10 cellular contexts compared by ENCODE assay signal in the genomic region with DNA sequence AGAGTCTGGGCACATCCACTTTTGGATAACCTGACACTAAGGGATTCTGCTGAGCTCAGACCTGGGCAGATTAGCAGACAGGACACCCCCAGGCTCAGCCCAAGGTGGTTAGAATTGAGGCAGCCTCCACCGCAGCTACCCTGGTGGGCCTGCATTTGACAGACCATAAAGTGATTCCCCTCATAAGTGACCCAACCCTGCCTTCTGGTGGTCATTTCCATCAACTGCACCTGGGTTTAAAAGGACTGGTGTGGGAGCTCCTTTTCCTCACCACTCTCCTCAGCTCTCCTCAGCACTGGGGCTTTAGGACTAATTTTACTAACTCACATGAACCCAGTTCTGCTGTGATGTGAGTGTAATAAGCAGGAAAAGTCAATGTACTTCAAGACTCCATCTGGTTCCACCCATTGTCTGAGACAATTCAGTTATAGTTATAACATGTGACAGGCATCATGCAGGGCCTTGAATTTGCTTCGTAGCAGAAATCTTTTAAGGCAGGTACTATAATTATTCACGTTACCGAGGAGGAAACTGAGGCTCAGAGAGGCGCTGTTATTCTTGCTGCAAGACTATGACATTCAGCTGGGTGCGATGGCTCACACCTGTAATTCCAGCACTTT. TPM values are rescaled to one million over a fixed set of nuclear protein-coding genes. Genes with fewer than 3 reads are reported as not detected.
DNase-seq lines count a peak whose midpoint lies in the region; ATAC-seq and TF ChIP-seq lines count a peak whose summit lies in the region.
"Had no signal": no experiment of that assay in that cellular context is flagged by ENCODE, and none has a peak within 500 bp of the region (broad histone marks: within the 10 kb centered on the region; RNA-seq: fewer than 3 reads in every experiment).

No MANE protein-coding gene starts in this region.

- BruUV-seq in MCF 10A (replicated peaks; lab: Mats Ljungman, UMichigan): no TSS peak

- H3K9me3 Mint-ChIP-seq in MCF 10A (ENCODE audit: unreplicated experiment): no peaks in the 10 kb centered on the region
- H3K9me3 Mint-ChIP-seq: naive B cell, T-cell had no signal

- H3K27ac Mint-ChIP-seq in MCF 10A (ENCODE audit: low read depth, unreplicated experiment): no peak overlapping the region
- H3K27ac Mint-ChIP-seq: T-cell had no signal

- no peaks in the 10 kb centered on the region for H3K27me3 Mint-ChIP-seq in MCF 10A (ENCODE audit: insufficient read depth, unreplicated experiment)

- peaks cover 23% of the 10 kb centered on the region for H3K4me1 Mint-ChIP-seq in MCF 10A (ENCODE audit: insufficient read depth, unreplicated experiment)
- H3K4me1 Mint-ChIP-seq: T-cell had no signal

- H3K4me3 ChIP-seq in kidney epithelial cell (ENCODE audit: low read depth, low read length) (no peak overlapping the region), thyroid gland (replicated peaks in 1 of 3) (no peak overlapping the region)

- H3K9me3 ChIP-seq in thyroid gland: no peaks in the 10 kb centered on the region

- no peaks in the 10 kb centered on the region for H3K36me3 ChIP-seq in kidney epithelial cell (ENCODE audit: control insufficient read depth, insufficient read depth, low read length)
- no peaks in the 10 kb centered on the region for H3K36me3 ChIP-seq in thyroid gland

- 63 to 71% methylated on average over 6 of the region's 6 CpGs for WGBS in thyroid gland, 2 donors

- POLR2A ChIA-PET in MCF 10A (lab: Yijun Ruan, JAX): interaction anchor here (1.2 kb wide), 1 partner anchor 282 kb away, joined by 3 read pairs; no protein-coding TSS in a partner anchor

- peak; percentile 36 for DNase-seq in CD1c-positive myeloid dendritic cell (ENCODE audit: extremely low spot score)
- DNase-seq in GM13977 (ENCODE audit: low spot score): peak; percentile 67
- peak; percentile 46 for DNase-seq in NCI-H226
- peak; percentile 54 for DNase-seq in MCF 10A (ENCODE audit: unreplicated experiment)
- DNase-seq in kidney epithelial cell (ENCODE audit: low read depth): no peak
- peak; percentile 42 for DNase-seq in thyroid gland
- DNase-seq in DMS153 (lab: John Stamatoyannopoulos, UW): no peak
- DNase-seq: naive B cell had no signal

- no peak for ATAC-seq in GM21576 (IDR thresholded peaks at IDR 0.05; ENCODE audit: unreplicated experiment)
- ATAC-seq: T-cell had no signal

- no peaks in the 10 kb centered on the region for H3K36me3 Mint-ChIP-seq in MCF 10A (ENCODE audit: insufficient read depth, unreplicated experiment)
- H3K36me3 Mint-ChIP-seq: naive B cell, T-cell had no signal

- H3K4me3 Mint-ChIP-seq in MCF 10A (ENCODE audit: unreplicated experiment): no peak overlapping the region
- H3K4me3 Mint-ChIP-seq: naive B cell, T-cell had no signal

- intact Hi-C loops in MCF 10A (cut with micrococcal nuclease) (loop anchor here (1.0 kb wide), 4 partner anchors 287 to 690 kb away; no protein-coding TSS in a partner anchor), thyroid gland (cut with DNase I) (no loop called here)

- no peaks in the 10 kb centered on the region for H3K27me3 ChIP-seq in kidney epithelial cell (ENCODE audit: control insufficient read depth, insufficient read depth, low read length)
- no peaks in the 10 kb centered on the region for H3K27me3 ChIP-seq in thyroid gland

- CTCF ChIA-PET in MCF 10A (lab: Yijun Ruan, JAX): interaction anchor here (0.5 to 14.5 kb wide), 32 partner anchors 8 to 1324 kb away, joined by 3 to 337 read pairs (median 4); no protein-coding TSS in a partner anchor

- TF ChIP-seq CTCF in GM13977 (IDR thresholded peaks at IDR 0.05; ENCODE audit: extremely low read depth, insufficient read depth, missing control alignments): peak; percentile 86
- peak; percentile 78 for TF ChIP-seq CTCF in MCF 10A (IDR thresholded peaks at IDR 0.05; ENCODE audit: unreplicated experiment)
- TF ChIP-seq CTCF in kidney epithelial cell (IDR thresholded peaks at IDR 0.05; ENCODE audit: insufficient read depth, low read length, poor library complexity, severe bottlenecking): peak; percentile 82
- peak; percentile 48 to 82 (median 62) for TF ChIP-seq CTCF in thyroid gland (IDR thresholded peaks at IDR 0.05)

- no peak for TF ChIP-seq POLR2A in thyroid gland (IDR thresholded peaks at IDR 0.05)

- no peak overlapping the region for H3K27ac ChIP-seq in thyroid gland

- in situ Hi-C loops in GM13977 (cut with MboI; ENCODE audit: low pct_unique_long_range_greater_than_20kb, low sequenced_read_pairs, unreplicated experiment): loop anchor here (25.0 kb wide), 2 partner anchors 277 to 652 kb away; no protein-coding TSS in a partner anchor

- peaks cover 0 to 4% of the 10 kb centered on the region in 2 donors for H3K4me1 ChIP-seq in thyroid gland

RNA-seq across cellular contexts. Expression of a gene that starts 42.5 kb away (rescaled TPM):
- total RNA-seq in MCF 10A (2022) (1.4 and 2.1 TPM in 2 replicates), kidney epithelial cell (0.33 and 0.41 TPM in 2 replicates), thyroid gland (1 to 10 TPM; 3.3 to 5.4 (median 3.5) TPM)

Comparison
In these comparisons a context has a peak if more than half of its experiments do, and no peak if none do; other contexts are left out.
1. DNase-seq: peak in CD1c-positive myeloid dendritic cell (single experiment), GM13977 (single experiment), NCI-H226 (single experiment), MCF 10A (single experiment) and thyroid gland (2 of 2); none in kidney epithelial cell (single experiment) and DMS153 (single experiment).
2. Peak in every context shown above with its lines, with median percentiles within 50 percentile points of each other: CTCF ChIP-seq.